ENCODE assay signal across 8 cellular contexts in genomic region chr16:11784048-11784780, GRCh38. TPM values are rescaled to one million over a fixed set of nuclear protein-coding genes. Genes with fewer than 3 reads are reported as not detected.
DNase-seq lines count a peak whose midpoint lies in the region; ATAC-seq, FAIRE-seq and TF ChIP-seq lines count a peak whose summit lies in the region.

No MANE protein-coding gene starts in this region.

- peak overlapping the region; percentile 89 for H3K4me3 Mint-ChIP-seq in activated naive CD4-positive, alpha-beta T cell treated with anti-CD3 and anti-CD28 coated beads, Interleukin-2, amount 50 U/mL, for 24 hours

- FAIRE-seq in GM12878 (lab: Jason Lieb, UNC), result no peak

- BruUV-seq in GM12878 (replicated peaks; lab: Mats Ljungman, UMichigan), result no TSS peak

- CTCF ChIA-PET in GM12878 (lab: Yijun Ruan, JAX), result interaction anchor here (0.9 to 4.4 kb wide), 4 partner anchors 11 to 830 kb away, joined by 3 to 62 read pairs (median 4); partner anchors contain the start of genes TXNDC11 and ZC3H7A

- peak overlapping the region; percentile 100 for H3K27ac Mint-ChIP-seq in activated naive CD4-positive, alpha-beta T cell treated with anti-CD3 and anti-CD28 coated beads, Interleukin-2, amount 50 U/mL, for 24 hours

- H3K36me3 ChIP-seq in GM12878 (ENCODE audit: control insufficient read depth in 2 of 2, insufficient read depth in 2 of 2, low read length in 1 of 2) (no peaks in the 10 kb centered on the region; a peak in 1 of 4 replicates), mucosa of stomach (ENCODE audit: control insufficient read depth, insufficient read depth, low read length) (no peaks in the 10 kb centered on the region), urinary bladder (ENCODE audit: insufficient read depth) (no peaks in the 10 kb centered on the region)

- no peaks in the 10 kb centered on the region for H4K20me1 ChIP-seq in GM12878 (ENCODE audit: control insufficient read depth, insufficient read depth)

- H3K27ac ChIP-seq in GM12878 (ENCODE audit: control insufficient read depth, insufficient read depth) (peak overlapping the region; percentile 99), urinary bladder (ENCODE audit: low read depth) (peak overlapping the region; percentile 44)

- no peaks in the 10 kb centered on the region for H3K27me3 Mint-ChIP-seq in activated naive CD4-positive, alpha-beta T cell treated with anti-CD3 and anti-CD28 coated beads, Interleukin-2, amount 50 U/mL, for 24 hours

- RAD21 ChIA-PET in GM12878 (lab: Charles Lee; ENCODE audit: unreplicated experiment), result interaction anchor here (0.8 to 8.1 kb wide), 6 partner anchors 10 to 46 kb away, joined by 3 to 174 read pairs (median 6); partner anchors contain the start of genes TXNDC11 and ZC3H7A

- H3K4me3 ChIP-seq in GM12878, result peak overlapping the region; percentile 67
- no peak overlapping the region for H3K4me3 ChIP-seq in mucosa of stomach (ENCODE audit: low read length)
- no peak overlapping the region for H3K4me3 ChIP-seq in urinary bladder (ENCODE audit: low read depth, low read length)

- H3K9me3 Mint-ChIP-seq in activated naive CD4-positive, alpha-beta T cell treated with anti-CD3 and anti-CD28 coated beads, Interleukin-2, amount 50 U/mL, for 24 hours, result no peaks in the 10 kb centered on the region

- no peak for TF ChIP-seq RAD21 in GM12878 (IDR thresholded peaks at IDR 0.05; ENCODE audit: insufficient read depth, low read depth, low read length)

- H3K9me3 ChIP-seq in GM12878 (replicated peaks; ENCODE audit: control insufficient read depth, insufficient read depth, low read length), result no peaks in the 10 kb centered on the region
- no peaks in the 10 kb centered on the region for H3K9me3 ChIP-seq in mucosa of stomach (ENCODE audit: control insufficient read depth, low read length)

- no peak for TF ChIP-seq CTCF in GM12878 (IDR thresholded peaks at IDR 0.05 in 2 of 3, conservative IDR thresholded peaks at IDR 0.05 in 1 of 3; ENCODE audit: control insufficient read depth in 2 of 3, extremely low read depth in 1 of 3, insufficient read depth in 1 of 3, low read depth in 3 of 3, low read length in 3 of 3)

- intact Hi-C loops in GM12878 (cut with micrococcal nuclease; ENCODE audit: unreplicated experiment), result loop anchor here (5.0 kb wide), 1 partner anchor 42 kb away; the partner anchor contains the start of gene TXNDC11

- H3K27me3 ChIP-seq in GM12878 (replicated peaks in 1 of 2; ENCODE audit: control insufficient read depth in 2 of 2, insufficient read depth in 2 of 2, low read length in 1 of 2), result no peaks in the 10 kb centered on the region
- H3K27me3 ChIP-seq in mucosa of stomach (ENCODE audit: control insufficient read depth, insufficient read depth, low read length), result no peaks in the 10 kb centered on the region

- no peak for DNase-seq in activated naive CD4-positive, alpha-beta T cell treated with anti-CD3 and anti-CD28 coated beads, Interleukin-2, amount 50 U/mL, for 16 hours
- DNase-seq in GM12878 (ENCODE audit: low read depth, low spot score) (no peak), GOT3 (lab: John Stamatoyannopoulos, UW) (no peak)

- TF ChIP-seq EP300 in GM12878 (IDR thresholded peaks at IDR 0.05; ENCODE audit: borderline replicate concordance in 1 of 2, control insufficient read depth in 1 of 2, low read depth in 2 of 2, low read length in 2 of 2), result no peak

- H3K4me1 ChIP-seq in GM12878 (ENCODE audit: control insufficient read depth, insufficient read depth, low read length), result peaks cover 34% of the 10 kb centered on the region
- H3K4me1 ChIP-seq in mucosa of stomach (ENCODE audit: control insufficient read depth, insufficient read depth, low read length), result peaks cover 19% of the 10 kb centered on the region
- no peaks in the 10 kb centered on the region for H3K4me1 ChIP-seq in urinary bladder (ENCODE audit: insufficient read depth)

- no peak overlapping the region for H2AFZ ChIP-seq in GM12878 (ENCODE audit: control insufficient read depth, low read depth, low read length)

- H3K36me3 Mint-ChIP-seq in activated naive CD4-positive, alpha-beta T cell treated with anti-CD3 and anti-CD28 coated beads, Interleukin-2, amount 50 U/mL, for 24 hours, result peaks cover 8% of the 10 kb centered on the region

- peaks cover 73% of the 10 kb centered on the region for H3K79me2 ChIP-seq in GM12878 (ENCODE audit: control insufficient read depth, insufficient read depth, low read length)

- H3K4me1 Mint-ChIP-seq in activated naive CD4-positive, alpha-beta T cell treated with anti-CD3 and anti-CD28 coated beads, Interleukin-2, amount 50 U/mL, for 24 hours, result peaks cover 71% of the 10 kb centered on the region

- in situ Hi-C loops in GM12878 (cut with MboI), result no loop called here

- POLR2A ChIA-PET in GM12878 (lab: Charles Lee), result interaction anchor here (0.7 to 21.9 kb wide), 4 partner anchors 11 to 43 kb away, joined by 3 to 410 read pairs (median 46); partner anchors contain the start of genes TXNDC11 and ZC3H7A

- SMC1A ChIA-PET in GM12878 (lab: Charles Lee; ENCODE audit: uncharacterized antibody, unreplicated experiment), result interaction anchor here (0.8 to 8.0 kb wide), 8 partner anchors 9 to 95 kb away, joined by 3 to 184 read pairs (median 6); partner anchors contain the start of genes TXNDC11 and ZC3H7A

- H3K9ac ChIP-seq in GM12878 (ENCODE audit: control insufficient read depth, insufficient read depth, low read length), result peak overlapping the region; percentile 49
- H3K9ac ChIP-seq in mucosa of stomach (ENCODE audit: low read length), result peak overlapping the region; percentile 8

- no peak for TF ChIP-seq POLR2A in GM12878 (IDR thresholded peaks at IDR 0.05; ENCODE audit: low read depth, low read length)

- ATAC-seq in GM12878, result no peak
- ATAC-seq in HG02763 (IDR thresholded peaks at IDR 0.05; ENCODE audit: unreplicated experiment), result no peak
- ATAC-seq in GM19351 (IDR thresholded peaks at IDR 0.05; ENCODE audit: unreplicated experiment), result no peak

- H3K4me2 ChIP-seq in GM12878 (ENCODE audit: control insufficient read depth, insufficient read depth), result peak overlapping the region; percentile 99

- 73% methylated on average over 6 of the region's 6 CpGs for WGBS in GM12878 (ENCODE audit: insufficient coverage, insufficient replicate concordance, low lambda C conversion rate, missing lambda C conversion rate)
- 96% methylated on average over 6 of the region's 6 CpGs for WGBS in urinary bladder

TF ChIP-seq in GM12878, 131 proteins besides CTCF, POLR2A, EP300 and RAD21 (continues in another document):
- TF ChIP-seq SKIL (IDR thresholded peaks at IDR 0.05; ENCODE audit: low read depth, poor library complexity, severe bottlenecking), result peak; percentile 16

RNA-seq across cellular contexts. Expression of gene ZC3H7A, which starts 12.8 kb away (rescaled TPM):
- total RNA-seq in GM12878 (2013; cell fraction: nucleolus; rRNA removed), result 438 and 443 TPM in 2 replicates
- 53.8 and 61.9 TPM in 2 replicates for total RNA-seq in GM12878 (2014; rRNA removed)
- 63.2 and 68.6 TPM in 2 replicates for total RNA-seq in GM12878 (2014; rRNA removed; fragmentation: Illumina TruSeq; extraction: Trizol)
- total RNA-seq in GM12878 (2021), result 67.0 and 67.9 TPM in 2 replicates
- 58.3 TPM for polyA plus RNA-seq in GM12878 (2011; ENCODE audit: low read depth)
- 188 and 243 TPM in 2 replicates for polyA plus RNA-seq in GM12878 (2011; rRNA removed)
- polyA plus RNA-seq in GM12878 (2011; cell fraction: cytosol; rRNA removed), result 117 and 155 TPM in 2 replicates
- polyA plus RNA-seq in GM12878 (2011; cell fraction: nucleus; rRNA removed), result 352 and 369 TPM in 2 replicates
- polyA plus RNA-seq in GM12878 (2012), result 57.6 and 76.8 TPM in 2 replicates
- polyA plus RNA-seq in GM12878 (2014; fragmentation: Illumina TruSeq; extraction: Trizol), result 94.8 and 123 TPM in 2 replicates
- polyA plus RNA-seq in GM12878 (2014; fragmentation: Nextera tagmentation; extraction: Ambion mirVana), result 10 to 100 TPM; 46.3 to 77.8 TPM
- 54.6 and 56.6 TPM in 2 replicates for polyA plus RNA-seq in GM12878 (2014; rRNA removed)
- polyA plus RNA-seq in GM12878 (2016; fragmentation: Nextera tagmentation; extraction: Ambion mirVana), result 10 to 100 TPM; 69.4 to 70.0 TPM
- polyA minus RNA-seq in GM12878 (2011; rRNA and poly(A)+ RNA removed), result 106 and 129 TPM in 2 replicates
- polyA minus RNA-seq in GM12878 (2011; cell fraction: cytosol; rRNA and poly(A)+ RNA removed), result 34.3 and 36.0 TPM in 2 replicates
- polyA minus RNA-seq in GM12878 (2011; cell fraction: nucleus; rRNA and poly(A)+ RNA removed), result 89.0 and 106 TPM in 2 replicates
- total RNA-seq in urinary bladder, result 78.8 TPM
- 32.2 TPM for polyA plus RNA-seq in urinary bladder

RNA-seq across cellular contexts. Expression of gene TXNDC11, which starts 41.6 kb away (rescaled TPM):
- total RNA-seq in GM12878 (2013; cell fraction: nucleolus; rRNA removed), result 97.8 and 99.6 TPM in 2 replicates
- 54.4 and 59.1 TPM in 2 replicates for total RNA-seq in GM12878 (2014; rRNA removed)
- total RNA-seq in GM12878 (2014; rRNA removed; fragmentation: Illumina TruSeq; extraction: Trizol), result 33.3 and 43.1 TPM in 2 replicates
- total RNA-seq in GM12878 (2021), result 45.8 and 51.8 TPM in 2 replicates
- 38.0 TPM for polyA plus RNA-seq in GM12878 (2011; ENCODE audit: low read depth)
- 71.0 and 86.7 TPM in 2 replicates for polyA plus RNA-seq in GM12878 (2011; rRNA removed)
- 96.3 and 103 TPM in 2 replicates for polyA plus RNA-seq in GM12878 (2011; cell fraction: cytosol; rRNA removed)
- polyA plus RNA-seq in GM12878 (2011; cell fraction: nucleus; rRNA removed), result 86.4 and 91.4 TPM in 2 replicates
- polyA plus RNA-seq in GM12878 (2012), result 48.2 and 55.5 TPM in 2 replicates
- 40.7 and 49.9 TPM in 2 replicates for polyA plus RNA-seq in GM12878 (2014; fragmentation: Illumina TruSeq; extraction: Trizol)
- 1 to 10 TPM; 1.7 to 7.3 TPM for polyA plus RNA-seq in GM12878 (2014; fragmentation: Nextera tagmentation; extraction: Ambion mirVana)
- 57.0 and 59.9 TPM in 2 replicates for polyA plus RNA-seq in GM12878 (2014; rRNA removed)
- 10 to 100 TPM; 69.8 to 70.7 TPM for polyA plus RNA-seq in GM12878 (2016; fragmentation: Nextera tagmentation; extraction: Ambion mirVana)
- polyA minus RNA-seq in GM12878 (2011; rRNA and poly(A)+ RNA removed), result 79.2 and 95.3 TPM in 2 replicates
- 28.7 and 34.5 TPM in 2 replicates for polyA minus RNA-seq in GM12878 (2011; cell fraction: cytosol; rRNA and poly(A)+ RNA removed)
- polyA minus RNA-seq in GM12878 (2011; cell fraction: nucleus; rRNA and poly(A)+ RNA removed), result 27.4 and 50.4 TPM in 2 replicates
- 22.7 TPM for total RNA-seq in urinary bladder
- polyA plus RNA-seq in urinary bladder, result 39.1 TPM
